27 cellular contexts compared by ENCODE assay signal in the genomic region with DNA sequence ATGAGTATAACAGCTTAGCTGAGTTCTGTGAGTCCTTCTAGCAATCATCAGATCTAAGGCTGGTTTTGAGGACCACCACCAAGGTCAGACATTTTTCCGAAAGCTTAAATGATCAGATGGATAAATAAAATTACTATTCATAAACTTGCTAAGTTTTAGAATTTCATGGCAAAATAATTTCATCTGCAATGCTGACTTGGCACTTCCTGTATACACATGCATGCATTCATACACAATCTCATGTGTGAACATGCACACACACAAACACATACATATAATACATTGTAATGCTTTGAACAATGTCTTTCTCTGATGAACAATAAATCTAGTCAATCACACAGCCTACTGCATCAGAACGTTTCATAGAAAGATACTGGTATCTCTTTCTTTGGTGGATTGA.
"Had no signal": no experiment of that assay in that cellular context is flagged by ENCODE, and none has a peak within 500 bp of the region (broad histone marks: within the 10 kb centered on the region; RNA-seq: fewer than 3 reads in every experiment).

No MANE protein-coding gene starts in this region.

- H3K27me3 ChIP-seq: stomach, suprapubic skin, testis, thyroid gland, tibial artery, tibial nerve, transverse colon, upper lobe of left lung, upper lobe of right lung, uterus, vagina had no signal

- H3K4me1 ChIP-seq: stomach, suprapubic skin, testis, thyroid gland, tibial artery, tibial nerve, transverse colon, upper lobe of left lung, upper lobe of right lung, uterus, vagina had no signal

- H3K36me3 ChIP-seq: stomach, suprapubic skin, thoracic aorta, thyroid gland, tibial artery, tibial nerve, transverse colon, upper lobe of left lung, upper lobe of right lung, uterus, vagina had no signal

- FAIRE-seq: urothelium cell line had no signal

- DNase-seq: stimulated activated CD4-positive, alpha-beta T cell treated with anti-CD3 and anti-CD28 coated beads, Interleukin-2, amount 100 ng/mL, for 48 hours; stimulated activated CD4-positive, alpha-beta T cell treated with anti-CD3 and anti-CD28 coated beads, Interleukin-4, amount 100 ng/mL, for 1 hour; stimulated activated CD4-positive, alpha-beta T cell treated with anti-CD3 and anti-CD28 coated beads, Interleukin-4, amount 100 ng/mL, for 24 hours; stimulated activated CD4-positive, alpha-beta T cell treated with anti-CD3 and anti-CD28 coated beads, Interleukin-4, amount 100 ng/mL, for 4 hours; stimulated activated CD8-positive, alpha-beta memory T cell treated with anti-CD3 and anti-CD28 coated beads, Interleukin-4, amount 100 ng/mL, for 48 hours; stimulated activated naive B cell treated with anti-CD40 and anti-IgM and Interleukin-4, amounts not matched to agents 10 μg/mL and 1 μg/mL and 100 μg/mL, for 72 hours; stimulated activated naive CD4-positive, alpha-beta T cell; stimulated activated naive CD4-positive, alpha-beta T cell treated with Interleukin-2 at 50 U/mL for 16 hours; stimulated activated naive CD8-positive, alpha-beta T cell treated with anti-CD3 and anti-CD28 coated beads, Interleukin-15, amount 100 ng/mL, for 72 hours; stimulated activated naive CD8-positive, alpha-beta T cell treated with anti-CD3 and anti-CD28 coated beads, Interleukin-15, Interleukin-2, amounts not matched to agents 100 U/mL and 50 U/mL, for 24 hours; stomach; substantia nigra; testis; thyroid gland; tibial artery; transverse colon; trophoblast cell; upper lobe of left lung; upper lobe of right lung; uterus had no signal

- H3K4me3 ChIP-seq: stomach, suprapubic skin, testis, thoracic aorta, thyroid gland, tibial artery, tibial nerve, transverse colon, upper lobe of left lung, upper lobe of right lung, uterus, vagina had no signal

- H3K9me3 ChIP-seq: stomach, suprapubic skin, testis, thoracic aorta, thyroid gland, tibial artery, tibial nerve, transverse colon, upper lobe of left lung, upper lobe of right lung, uterus, vagina had no signal

- H3K27ac ChIP-seq: stomach, suprapubic skin, testis, thoracic aorta, thyroid gland, tibial artery, tibial nerve, transverse colon, upper lobe of left lung, upper lobe of right lung, uterus, vagina had no signal

- ATAC-seq: stimulated activated effector memory CD8-positive, alpha-beta T cell treated with anti-CD3 and anti-CD28 coated beads, Interleukin-12 subunit alpha, Interleukin-12 subunit beta, amount 100 ng/mL, for 72 hours; stimulated activated memory B cell treated with anti-CD40 and anti-IgM and Interleukin-4, amounts not matched to agents 10 μg/mL and 1 μg/mL and 100 μg/mL, for 72 hours; stimulated activated naive B cell treated with anti-CD40 and anti-IgM and Interleukin-4, amounts not matched to agents 10 μg/mL and 1 μg/mL and 100 μg/mL, for 72 hours; stimulated activated naive CD8-positive, alpha-beta T cell treated with anti-CD3 and anti-CD28 coated beads, Interleukin-15, amount 100 ng/mL, for 72 hours; stimulated activated naive CD8-positive, alpha-beta T cell treated with anti-CD3 and anti-CD28 coated beads, Interleukin-15, Interleukin-2, amounts not matched to agents 100 U/mL and 50 U/mL, for 24 hours; upper lobe of right lung had no signal
